13 cellular contexts compared by ENCODE assay signal in genomic region chr19:38839816-38840582, GRCh38. TPM values are rescaled to one million over a fixed set of nuclear protein-coding genes. Genes with fewer than 3 reads are reported as not detected.
DNase-seq lines count a peak whose midpoint lies in the region; ATAC-seq, FAIRE-seq and TF ChIP-seq lines count a peak whose summit lies in the region.
"Had no signal": no experiment of that assay in that cellular context is flagged by ENCODE, and none has a peak within 500 bp of the region (broad histone marks: within the 10 kb centered on the region; RNA-seq: fewer than 3 reads in every experiment).

No MANE protein-coding gene starts in this region.

- no peak overlapping the region for H2AK5ac ChIP-seq in H9 (ENCODE audit: insufficient read length, low read length)

- TF ChIP-seq RAD21 in GM12878 (IDR thresholded peaks at IDR 0.05; ENCODE audit: insufficient read depth, low read depth, low read length): no peak

- no peak for FAIRE-seq in GM12878 (lab: Jason Lieb, UNC)

- WGBS in H9 (ENCODE audit: extremely low coverage, insufficient read length, low lambda C conversion rate): no CpG with 5 or more reads among the region's 28 CpGs
- 85% methylated on average over 22 of the region's 28 CpGs for WGBS in GM12878 (ENCODE audit: insufficient coverage, insufficient replicate concordance, low lambda C conversion rate, missing lambda C conversion rate)

- H3K23me2 ChIP-seq in H9 (ENCODE audit: insufficient read length, low read depth, low read length, poor library complexity, severe bottlenecking): no peaks in the 10 kb centered on the region

- no peak overlapping the region for H3K23ac ChIP-seq in H9 (ENCODE audit: insufficient read length, low read depth, low read length)

- no peaks in the 10 kb centered on the region for H3K27me3 ChIP-seq in CD4-positive, alpha-beta T cell (ENCODE audit: control insufficient read depth, insufficient read depth, low read length)
- no peaks in the 10 kb centered on the region for H3K27me3 ChIP-seq in H9 (ENCODE audit: insufficient read depth, low read length)
- H3K27me3 ChIP-seq in GM12878 (replicated peaks in 1 of 2; ENCODE audit: control insufficient read depth in 2 of 2, insufficient read depth in 2 of 2, low read length in 1 of 2): no peaks in the 10 kb centered on the region

- H4K20me1 ChIP-seq in H9 (ENCODE audit: control insufficient read depth, insufficient read depth, insufficient read length): no peaks in the 10 kb centered on the region
- H4K20me1 ChIP-seq in GM12878 (ENCODE audit: control insufficient read depth, insufficient read depth): peaks cover 6% of the 10 kb centered on the region

- H3T11ph ChIP-seq in H9 (ENCODE audit: low read length): no peak overlapping the region

- BruUV-seq in GM12878 (replicated peaks; lab: Mats Ljungman, UMichigan): no TSS peak

- no peak overlapping the region for H4K8ac ChIP-seq in H9 (replicated peaks; ENCODE audit: insufficient read length, low read depth, low read length)

- H3K4me1 ChIP-seq in H9 (ENCODE audit: insufficient read depth, low read length): no peaks in the 10 kb centered on the region
- H3K4me1 ChIP-seq in GM12878 (ENCODE audit: control insufficient read depth, insufficient read depth, low read length): peaks cover 20% of the 10 kb centered on the region

- peak; percentile 37 for TF ChIP-seq POLR2A in GM12878 (IDR thresholded peaks at IDR 0.05; ENCODE audit: low read depth, low read length)

- H3K36me3 Mint-ChIP-seq in CD4-positive, alpha-beta T cell (ENCODE audit: low read depth): peaks cover 97% of the 10 kb centered on the region
- H3K36me3 Mint-ChIP-seq in H9 (ENCODE audit: insufficient read depth in 1 of 3, low read depth in 3 of 3): peaks cover 86 to 98% (median 91%) of the 10 kb centered on the region in 3 experiments
- peaks cover 76% of the 10 kb centered on the region for H3K36me3 Mint-ChIP-seq in nephron progenitor cell (ENCODE audit: low read depth)

- H2BK20ac ChIP-seq in H9 (ENCODE audit: low read depth, low read length, poor library complexity, severe bottlenecking): no peak overlapping the region

- no peak overlapping the region for H2BK15ac ChIP-seq in H9 (ENCODE audit: low read depth, low read length)

- H2BK5ac ChIP-seq in H9 (ENCODE audit: insufficient read length, low read length): no peak overlapping the region

- no peaks in the 10 kb centered on the region for H3K79me2 ChIP-seq in H9 (ENCODE audit: insufficient read depth, low read length)
- peaks cover 20% of the 10 kb centered on the region for H3K79me2 ChIP-seq in GM12878 (ENCODE audit: control insufficient read depth, insufficient read depth, low read length)

- H3K4me3 ChIP-seq in GM12878: no peak overlapping the region
- H3K4me3 ChIP-seq: thoracic aorta had no signal

- TF ChIP-seq EP300 in GM12878 (IDR thresholded peaks at IDR 0.05; ENCODE audit: borderline replicate concordance in 1 of 2, control insufficient read depth in 1 of 2, low read depth in 2 of 2, low read length in 2 of 2): no peak

- no peak overlapping the region for H3K9ac ChIP-seq in H9 (ENCODE audit: extremely low read depth, insufficient read length, low read length)
- H3K9ac ChIP-seq in GM12878 (ENCODE audit: control insufficient read depth, insufficient read depth, low read length): no peak overlapping the region

- H3K27ac ChIP-seq in CD4-positive, alpha-beta T cell (ENCODE audit: low read depth, low read length): peak overlapping the region; percentile 47
- H3K27ac ChIP-seq in H9 (ENCODE audit: insufficient read length, low read depth, low read length): no peak overlapping the region
- H3K27ac ChIP-seq in GM12878 (ENCODE audit: control insufficient read depth, insufficient read depth): no peak overlapping the region
- no peak overlapping the region for H3K27ac ChIP-seq in caudate nucleus (ENCODE audit: low read depth, low read length)
- H3K27ac ChIP-seq: WERI-Rb-1 had no signal

- no peak for DNase-seq in CD4-positive, alpha-beta T cell
- DNase-seq in H9 (no peak), GM12878 (ENCODE audit: low read depth, low spot score) (no peak), nephron progenitor cell (no peak), SKM-1 (lab: John Stamatoyannopoulos, UW; ENCODE audit: unreplicated experiment) (no peak), iPS-NIHi7 (ENCODE audit: extremely low spot score) (no peak), caudate nucleus (lab: John Stamatoyannopoulos, UW) (no peak)
- DNase-seq: DMS79, immature natural killer cell, KG1, WERI-Rb-1 had no signal

- SMC1A ChIA-PET in GM12878 (lab: Charles Lee; ENCODE audit: uncharacterized antibody, unreplicated experiment): no interaction called here

- no peak overlapping the region for H3K18ac ChIP-seq in H9 (ENCODE audit: insufficient read length, low read depth, low read length)

- intact Hi-C loops in CD4-positive, alpha-beta T cell (cut with DNase I, micrococcal nuclease): loop anchor here (5.0 to 10.0 kb wide), 2 partner anchors 37 to 105 kb away; partner anchors contain the start of gene RINL (in 1 of the 2)
- intact Hi-C loops in GM12878 (cut with micrococcal nuclease; ENCODE audit: unreplicated experiment): loop anchor here (10.0 kb wide), 2 partner anchors 45 to 295 kb away; no protein-coding TSS in a partner anchor

- no peak overlapping the region for H2BK120ac ChIP-seq in H9 (ENCODE audit: low read depth, low read length, poor library complexity, severe bottlenecking)

- no peak overlapping the region for H3K56ac ChIP-seq in H9 (ENCODE audit: insufficient read length, low read depth, low read length)

- H3K4ac ChIP-seq in H9 (ENCODE audit: low read depth, low read length): no peak overlapping the region

- H3K36me3 ChIP-seq in GM12878 (ENCODE audit: control insufficient read depth in 2 of 2, insufficient read depth in 2 of 2, low read length in 1 of 2): peaks cover 52 to 70% of the 10 kb centered on the region in 2 experiments

- no peak overlapping the region for H4K5ac ChIP-seq in H9 (ENCODE audit: insufficient read length, low read depth, low read length)

- no peak overlapping the region for H2BK12ac ChIP-seq in H9 (ENCODE audit: insufficient read length, low read depth, low read length)

- no peaks in the 10 kb centered on the region for H3K9me3 ChIP-seq in CD4-positive, alpha-beta T cell (ENCODE audit: control insufficient read depth, low read length)
- no peaks in the 10 kb centered on the region for H3K9me3 ChIP-seq in H9 (ENCODE audit: control insufficient read depth, low read depth, low read length)
- no peaks in the 10 kb centered on the region for H3K9me3 ChIP-seq in GM12878 (replicated peaks; ENCODE audit: control insufficient read depth, insufficient read depth, low read length)
- H3K9me3 ChIP-seq: thoracic aorta had no signal

- peak overlapping the region; percentile 55 for H3K27ac Mint-ChIP-seq in CD4-positive, alpha-beta T cell
- H3K27ac Mint-ChIP-seq in H9 (peak overlapping the region in 2 of 3 experiments; percentile 49 to 76; a peak in 3 of 7 replicates), nephron progenitor cell (peak overlapping the region; percentile 54)

- CTCF ChIA-PET in CD4-positive, alpha-beta T cell (lab: Charles Lee): interaction anchor here (1.3 to 1.6 kb wide), 2 partner anchors 29 to 30 kb away, joined by 3 read pairs; no protein-coding TSS in a partner anchor
- CTCF ChIA-PET in GM12878 (lab: Yijun Ruan, JAX): interaction anchor here (1.1 kb wide), 1 partner anchor 29 kb away, joined by 3 read pairs; no protein-coding TSS in a partner anchor

- no peak overlapping the region for H3K14ac ChIP-seq in H9 (ENCODE audit: insufficient read depth, low read length)

- H2AFZ ChIP-seq in H9 (ENCODE audit: low read length): no peak overlapping the region
- H2AFZ ChIP-seq in GM12878 (ENCODE audit: control insufficient read depth, low read depth, low read length): no peak overlapping the region

- no peaks in the 10 kb centered on the region for H3K9me3 Mint-ChIP-seq in CD4-positive, alpha-beta T cell
- no peaks in the 10 kb centered on the region; a peak in 1 of 5 replicates for H3K9me3 Mint-ChIP-seq in H9
- H3K9me3 Mint-ChIP-seq in nephron progenitor cell: no peaks in the 10 kb centered on the region
- H3K9me3 Mint-ChIP-seq: immature natural killer cell had no signal

- ATAC-seq in CD4-positive, alpha-beta T cell (ENCODE audit: poor library complexity): no peak
- ATAC-seq in GM12878 (no peak), GM19455 (IDR thresholded peaks at IDR 0.05; ENCODE audit: unreplicated experiment) (no peak)

- RAD21 ChIA-PET in GM12878 (lab: Charles Lee; ENCODE audit: unreplicated experiment): no interaction called here

- H3K4me2 ChIP-seq in H9 (ENCODE audit: insufficient read depth, insufficient read length, low read length): no peak overlapping the region
- H3K4me2 ChIP-seq in GM12878 (ENCODE audit: control insufficient read depth, insufficient read depth): no peak overlapping the region

- in situ Hi-C loops in GM12878 (cut with MboI): no loop called here

- no peaks in the 10 kb centered on the region for H3K79me1 ChIP-seq in H9 (ENCODE audit: insufficient read depth, low read depth, low read length, poor library complexity, severe bottlenecking)

- peaks cover 5% of the 10 kb centered on the region for H3K27me3 Mint-ChIP-seq in CD4-positive, alpha-beta T cell
- H3K27me3 Mint-ChIP-seq in H9 (ENCODE audit: low read depth): no peaks in the 10 kb centered on the region
- peaks cover 7% of the 10 kb centered on the region for H3K27me3 Mint-ChIP-seq in nephron progenitor cell (ENCODE audit: low read depth, poor library complexity)

- peaks cover 48% of the 10 kb centered on the region for H3K4me1 Mint-ChIP-seq in CD4-positive, alpha-beta T cell (ENCODE audit: low read depth)
- H3K4me1 Mint-ChIP-seq in H9: peaks cover 4% of the 10 kb centered on the region in 2 experiments; a peak in 2 of 4 replicates
- peaks cover 17% of the 10 kb centered on the region for H3K4me1 Mint-ChIP-seq in nephron progenitor cell

- POLR2A ChIA-PET in CD4-positive, alpha-beta T cell (lab: Charles Lee): interaction anchor here (0.6 to 3.4 kb wide), 5 partner anchors 8 to 30 kb away, joined by 3 to 30 read pairs (median 14); partner anchors contain the start of gene ECH1
- POLR2A ChIA-PET in GM12878 (lab: Charles Lee): interaction anchor here (0.6 kb wide), 1 partner anchor 7 kb away, joined by 3 read pairs; no protein-coding TSS in a partner anchor

- peak overlapping the region; percentile 14 for H3K4me3 Mint-ChIP-seq in CD4-positive, alpha-beta T cell
- H3K4me3 Mint-ChIP-seq in H9: no peak overlapping the region
- no peak overlapping the region for H3K4me3 Mint-ChIP-seq in nephron progenitor cell

- H4K91ac ChIP-seq in H9 (ENCODE audit: insufficient read length, low read depth, low read length): no peak overlapping the region

- no peak for TF ChIP-seq CTCF in CD4-positive, alpha-beta T cell (IDR thresholded peaks at IDR 0.05)
- no peak for TF ChIP-seq CTCF in H9 (conservative IDR thresholded peaks at IDR 0.05)
- no peak for TF ChIP-seq CTCF in GM12878 (IDR thresholded peaks at IDR 0.05 in 2 of 3, conservative IDR thresholded peaks at IDR 0.05 in 1 of 3; ENCODE audit: control insufficient read depth in 2 of 3, extremely low read depth in 1 of 3, insufficient read depth in 1 of 3, low read depth in 3 of 3, low read length in 3 of 3)
- TF ChIP-seq CTCF in nephron progenitor cell (IDR thresholded peaks at IDR 0.05): no peak

RNA-seq across cellular contexts. Expression of gene ECH1, which starts 8.4 kb away (rescaled TPM):
- 10 to 100 TPM; 32.6 to 35.3 TPM for total RNA-seq in CD4-positive, alpha-beta T cell
- total RNA-seq in H9 (2021) (141 and 145 TPM in 2 replicates), GM12878 (2014; rRNA removed) (92.4 and 121 TPM in 2 replicates), GM12878 (2014; rRNA removed; fragmentation: Illumina TruSeq; extraction: Trizol) (135 and 138 TPM in 2 replicates), GM12878 (2021) (164 and 165 TPM in 2 replicates)
- total RNA-seq in GM12878 (2013; cell fraction: nucleolus; rRNA removed): 22.0 and 23.9 TPM in 2 replicates
- 287 TPM for polyA plus RNA-seq in GM12878 (2011; ENCODE audit: low read depth)
- polyA plus RNA-seq in GM12878 (2011; rRNA removed) (114 and 139 TPM in 2 replicates), GM12878 (2014; fragmentation: Illumina TruSeq; extraction: Trizol) (147 and 214 TPM in 2 replicates), GM12878 (2014; fragmentation: Nextera tagmentation; extraction: Ambion mirVana) (100 to 1,000 TPM; 104 to 109 TPM), GM12878 (2014; rRNA removed) (284 and 385 TPM in 2 replicates), GM12878 (2016; fragmentation: Nextera tagmentation; extraction: Ambion mirVana) (100 to 1,000 TPM; 248 to 270 TPM)
- polyA plus RNA-seq in GM12878 (2011; cell fraction: cytosol; rRNA removed): 188 and 226 TPM in 2 replicates
- 151 and 189 TPM in 2 replicates for polyA plus RNA-seq in GM12878 (2011; cell fraction: nucleus; rRNA removed)
- 228 and 402 TPM in 2 replicates for polyA plus RNA-seq in GM12878 (2012)
- 79.9 and 129 TPM in 2 replicates for polyA minus RNA-seq in GM12878 (2011; rRNA and poly(A)+ RNA removed)
- polyA minus RNA-seq in GM12878 (2011; cell fraction: cytosol; rRNA and poly(A)+ RNA removed): 35.9 and 40.2 TPM in 2 replicates
- 34.5 and 48.4 TPM in 2 replicates for polyA minus RNA-seq in GM12878 (2011; cell fraction: nucleus; rRNA and poly(A)+ RNA removed)

RNA-seq across cellular contexts. Expression of gene HNRNPL, which starts 9.8 kb away (rescaled TPM):
- 100 to 1,000 TPM; 535 to 565 TPM for total RNA-seq in CD4-positive, alpha-beta T cell
- total RNA-seq in H9 (2021): 704 and 710 TPM in 2 replicates
- total RNA-seq in GM12878 (2013; cell fraction: nucleolus; rRNA removed): 172 and 179 TPM in 2 replicates
- total RNA-seq in GM12878 (2014; rRNA removed): 319 and 322 TPM in 2 replicates
- 240 and 248 TPM in 2 replicates for total RNA-seq in GM12878 (2014; rRNA removed; fragmentation: Illumina TruSeq; extraction: Trizol)
- total RNA-seq in GM12878 (2021): 512 and 523 TPM in 2 replicates
- 220 TPM for polyA plus RNA-seq in GM12878 (2011; ENCODE audit: low read depth)
- polyA plus RNA-seq in GM12878 (2011; rRNA removed): 278 and 395 TPM in 2 replicates
- polyA plus RNA-seq in GM12878 (2011; cell fraction: cytosol; rRNA removed): 272 and 344 TPM in 2 replicates
- polyA plus RNA-seq in GM12878 (2011; cell fraction: nucleus; rRNA removed): 447 and 512 TPM in 2 replicates
- polyA plus RNA-seq in GM12878 (2012): 258 and 326 TPM in 2 replicates
- polyA plus RNA-seq in GM12878 (2014; fragmentation: Illumina TruSeq; extraction: Trizol): 416 and 440 TPM in 2 replicates
- 10 to 100 TPM; 32.5 to 92.5 TPM for polyA plus RNA-seq in GM12878 (2014; fragmentation: Nextera tagmentation; extraction: Ambion mirVana)
- 241 and 268 TPM in 2 replicates for polyA plus RNA-seq in GM12878 (2014; rRNA removed)
- 100 to 1,000 TPM; 294 to 346 TPM for polyA plus RNA-seq in GM12878 (2016; fragmentation: Nextera tagmentation; extraction: Ambion mirVana)
- polyA minus RNA-seq in GM12878 (2011; rRNA and poly(A)+ RNA removed): 348 and 368 TPM in 2 replicates
- 150 and 190 TPM in 2 replicates for polyA minus RNA-seq in GM12878 (2011; cell fraction: cytosol; rRNA and poly(A)+ RNA removed)
- polyA minus RNA-seq in GM12878 (2011; cell fraction: nucleus; rRNA and poly(A)+ RNA removed): 92.8 and 152 TPM in 2 replicates

RNA-seq across cellular contexts. Expression of gene LGALS4, which starts 27.3 kb away (rescaled TPM):
- 1 to 10 TPM; 2.3 to 3.1 TPM for total RNA-seq in CD4-positive, alpha-beta T cell
- total RNA-seq in H9 (2021): 0.37 and 0.68 TPM in 2 replicates
- total RNA-seq in GM12878 (2013; cell fraction: nucleolus; rRNA removed): 0.71 and 0.75 TPM in 2 replicates
- 0.44 TPM in 1 of 2 replicates, not detected in the other for total RNA-seq in GM12878 (2014; rRNA removed)
- not detected in 2 replicates for total RNA-seq in GM12878 (2014; rRNA removed; fragmentation: Illumina TruSeq; extraction: Trizol)
- total RNA-seq in GM12878 (2021): 2.1 and 2.7 TPM in 2 replicates
- polyA plus RNA-seq in GM12878 (2011; ENCODE audit: low read depth): not detected
- polyA plus RNA-seq in GM12878 (2011; rRNA removed): 0.27 and 0.35 TPM in 2 replicates
- 0.09 and 0.25 TPM in 2 replicates for polyA plus RNA-seq in GM12878 (2011; cell fraction: cytosol; rRNA removed)
- polyA plus RNA-seq in GM12878 (2011; cell fraction: nucleus; rRNA removed): 1.4 and 1.9 TPM in 2 replicates
- polyA plus RNA-seq in GM12878 (2012): 0.17 and 0.46 TPM in 2 replicates
- 0.24 TPM in 1 of 2 replicates, not detected in the other for polyA plus RNA-seq in GM12878 (2014; fragmentation: Illumina TruSeq; extraction: Trizol)
- under 1 TPM in 1 of 2 experiments, not detected in 1; 0.15 TPM for polyA plus RNA-seq in GM12878 (2014; fragmentation: Nextera tagmentation; extraction: Ambion mirVana)
- polyA plus RNA-seq in GM12878 (2014; rRNA removed): 0.06 and 0.13 TPM in 2 replicates
- under 1 TPM in 1 of 2 experiments, not detected in 1; 0.28 TPM for polyA plus RNA-seq in GM12878 (2016; fragmentation: Nextera tagmentation; extraction: Ambion mirVana)
- 0.72 and 1.3 TPM in 2 replicates for polyA minus RNA-seq in GM12878 (2011; rRNA and poly(A)+ RNA removed)
- not detected in 2 replicates for polyA minus RNA-seq in GM12878 (2011; cell fraction: cytosol; rRNA and poly(A)+ RNA removed)
- polyA minus RNA-seq in GM12878 (2011; cell fraction: nucleus; rRNA and poly(A)+ RNA removed): 0.24 and 0.29 TPM in 2 replicates
- polyA plus RNA-seq: immature natural killer cell had no signal

RNA-seq across cellular contexts. Expression of gene RINL, which starts 38.1 kb away (rescaled TPM):
- total RNA-seq in CD4-positive, alpha-beta T cell: 10 to 100 TPM; 19.5 to 21.3 TPM
- total RNA-seq in H9 (2021) (6.4 and 7.3 TPM in 2 replicates), GM12878 (2014; rRNA removed) (50.8 and 55.1 TPM in 2 replicates), GM12878 (2014; rRNA removed; fragmentation: Illumina TruSeq; extraction: Trizol) (35.6 and 37.8 TPM in 2 replicates), GM12878 (2021) (51.3 and 54.9 TPM in 2 replicates)
- 42.0 and 48.1 TPM in 2 replicates for total RNA-seq in GM12878 (2013; cell fraction: nucleolus; rRNA removed)
- 13.3 TPM for polyA plus RNA-seq in GM12878 (2011; ENCODE audit: low read depth)
- polyA plus RNA-seq in GM12878 (2011; rRNA removed) (44.4 and 64.2 TPM in 2 replicates), GM12878 (2014; fragmentation: Illumina TruSeq; extraction: Trizol) (29.7 and 36.4 TPM in 2 replicates), GM12878 (2014; fragmentation: Nextera tagmentation; extraction: Ambion mirVana) (10 to 100 TPM; 14.5 to 16.3 TPM), GM12878 (2014; rRNA removed) (54.8 and 62.4 TPM in 2 replicates), GM12878 (2016; fragmentation: Nextera tagmentation; extraction: Ambion mirVana) (10 to 100 TPM; 46.3 to 48.9 TPM)
- polyA plus RNA-seq in GM12878 (2011; cell fraction: cytosol; rRNA removed): 67.4 and 81.2 TPM in 2 replicates
- polyA plus RNA-seq in GM12878 (2011; cell fraction: nucleus; rRNA removed): 88.4 and 106 TPM in 2 replicates
- 33.6 and 41.0 TPM in 2 replicates for polyA plus RNA-seq in GM12878 (2012)
- polyA minus RNA-seq in GM12878 (2011; rRNA and poly(A)+ RNA removed): 30.0 and 57.5 TPM in 2 replicates
- 15.6 and 23.4 TPM in 2 replicates for polyA minus RNA-seq in GM12878 (2011; cell fraction: cytosol; rRNA and poly(A)+ RNA removed)
- 32.0 and 54.9 TPM in 2 replicates for polyA minus RNA-seq in GM12878 (2011; cell fraction: nucleus; rRNA and poly(A)+ RNA removed)

RNA-seq across cellular contexts. Expression of gene LGALS7B, which starts 51.0 kb away (rescaled TPM):
- not detected for total RNA-seq in CD4-positive, alpha-beta T cell
- total RNA-seq in H9 (2021) (0.90 and 1.4 TPM in 2 replicates), GM12878 (2014; rRNA removed) (not detected in 2 replicates), GM12878 (2014; rRNA removed; fragmentation: Illumina TruSeq; extraction: Trizol) (not detected in 2 replicates), GM12878 (2021) (not detected in 2 replicates)
- total RNA-seq in GM12878 (2013; cell fraction: nucleolus; rRNA removed): not detected in 2 replicates
- polyA plus RNA-seq in GM12878 (2011; ENCODE audit: low read depth): not detected
- polyA plus RNA-seq in GM12878 (2011; rRNA removed) (not detected in 2 replicates), GM12878 (2014; fragmentation: Illumina TruSeq; extraction: Trizol) (not detected in 2 replicates), GM12878 (2014; fragmentation: Nextera tagmentation; extraction: Ambion mirVana) (not detected), GM12878 (2014; rRNA removed) (not detected in 2 replicates), GM12878 (2016; fragmentation: Nextera tagmentation; extraction: Ambion mirVana) (not detected)
- not detected in 2 replicates for polyA plus RNA-seq in GM12878 (2011; cell fraction: cytosol; rRNA removed)
- not detected in 2 replicates for polyA plus RNA-seq in GM12878 (2011; cell fraction: nucleus; rRNA removed)
- not detected in 2 replicates for polyA plus RNA-seq in GM12878 (2012)
- polyA minus RNA-seq in GM12878 (2011; rRNA and poly(A)+ RNA removed): not detected in 2 replicates
- polyA minus RNA-seq in GM12878 (2011; cell fraction: cytosol; rRNA and poly(A)+ RNA removed): not detected in 2 replicates
- polyA minus RNA-seq in GM12878 (2011; cell fraction: nucleus; rRNA and poly(A)+ RNA removed): not detected in 2 replicates
- polyA plus RNA-seq: immature natural killer cell had no signal
